In genomic region chr4:187370918-187371317, GRCh38 we compare ENCODE assay signal across 20 cellular contexts.
"Had no signal": no experiment of that assay in that cellular context is flagged by ENCODE, and none has a peak within 500 bp of the region (broad histone marks: within the 10 kb centered on the region; RNA-seq: fewer than 3 reads in every experiment).

No MANE protein-coding gene starts in this region.

- H3K36me3 Mint-ChIP-seq: stimulated activated memory B cell treated with anti-CD40 and anti-IgM and Interleukin-4, amounts not matched to agents 10 μg/mL and 1 μg/mL and 100 μg/mL, for 72 hours had no signal

- H3K4me3 Mint-ChIP-seq: dendritic cell treated with granulocyte-macrophage colony-stimulating factor and Interleukin-4, amounts not matched to agents 40 ng/mL and 50 ng/mL, for 4 days; effector memory CD8-positive, alpha-beta T cell; naive thymus-derived CD4-positive, alpha-beta T cell; nephron progenitor cell; stimulated activated memory B cell treated with anti-CD40 and anti-IgM and Interleukin-4, amounts not matched to agents 10 μg/mL and 1 μg/mL and 100 μg/mL, for 72 hours; stimulated activated naive CD8-positive, alpha-beta T cell treated with anti-CD3 and anti-CD28 coated beads, Interleukin-15, Interleukin-2, amounts not matched to agents 100 ng/mL and 50 ng/mL, for 24 hours had no signal

- H3K4me1 Mint-ChIP-seq: naive thymus-derived CD4-positive, alpha-beta T cell; stimulated activated memory B cell treated with anti-CD40 and anti-IgM and Interleukin-4, amounts not matched to agents 10 μg/mL and 1 μg/mL and 100 μg/mL, for 72 hours had no signal

- DNase-seq: effector memory CD8-positive, alpha-beta T cell; foreskin keratinocyte; head of caudate nucleus; kidney; left cardiac atrium; left ventricle myocardium superior; naive thymus-derived CD4-positive, alpha-beta T cell; nephron progenitor cell; posterior cingulate gyrus; spleen; stimulated activated CD4-positive, alpha-beta T cell treated with anti-CD3 and anti-CD28 coated beads, Interleukin-15, amount 100 ng/mL, for 24 hours; stimulated activated CD4-positive, alpha-beta T cell treated with anti-CD3 and anti-CD28 coated beads, Interleukin-1b, Interleukin-23, amount 100 ng/mL, for 48 hours; stimulated activated CD4-positive, alpha-beta T cell treated with anti-CD3 and anti-CD28 coated beads, Interleukin-4, amount 100 ng/mL, for 24 hours; tibial artery; upper lobe of left lung; uterus had no signal

- H3K27me3 Mint-ChIP-seq: dendritic cell treated with granulocyte-macrophage colony-stimulating factor and Interleukin-4, amounts not matched to agents 40 ng/mL and 50 ng/mL, for 4 days; effector memory CD8-positive, alpha-beta T cell; naive thymus-derived CD4-positive, alpha-beta T cell; stimulated activated memory B cell treated with anti-CD40 and anti-IgM and Interleukin-4, amounts not matched to agents 10 μg/mL and 1 μg/mL and 100 μg/mL, for 72 hours; stimulated activated naive CD8-positive, alpha-beta T cell treated with anti-CD3 and anti-CD28 coated beads, Interleukin-15, Interleukin-2, amounts not matched to agents 100 ng/mL and 50 ng/mL, for 24 hours had no signal

- ATAC-seq: effector memory CD8-positive, alpha-beta T cell; foreskin keratinocyte; left cardiac atrium; left ventricle myocardium superior; naive thymus-derived CD4-positive, alpha-beta T cell; sciatic nerve; stimulated activated memory B cell treated with anti-CD40 and anti-IgM and Interleukin-4, amounts not matched to agents 10 μg/mL and 1 μg/mL and 100 μg/mL, for 72 hours had no signal

- H3K9me3 Mint-ChIP-seq: stimulated activated memory B cell treated with anti-CD40 and anti-IgM and Interleukin-4, amounts not matched to agents 10 μg/mL and 1 μg/mL and 100 μg/mL, for 72 hours had no signal

- H3K27ac Mint-ChIP-seq: dendritic cell treated with granulocyte-macrophage colony-stimulating factor and Interleukin-4, amounts not matched to agents 40 ng/mL and 50 ng/mL, for 4 days; effector memory CD8-positive, alpha-beta T cell; naive thymus-derived CD4-positive, alpha-beta T cell; nephron progenitor cell; stimulated activated memory B cell treated with anti-CD40 and anti-IgM and Interleukin-4, amounts not matched to agents 10 μg/mL and 1 μg/mL and 100 μg/mL, for 72 hours; stimulated activated naive CD8-positive, alpha-beta T cell treated with anti-CD3 and anti-CD28 coated beads, Interleukin-15, Interleukin-2, amounts not matched to agents 100 ng/mL and 50 ng/mL, for 24 hours had no signal
